27 cellular contexts compared by ENCODE assay signal in genomic region chrX:102697506-102697905, GRCh38. TPM values are rescaled to one million over a fixed set of nuclear protein-coding genes. Genes with fewer than 3 reads are reported as not detected.
DNase-seq lines count a peak whose midpoint lies in the region; ATAC-seq, FAIRE-seq and TF ChIP-seq lines count a peak whose summit lies in the region.
"Had no signal": no experiment of that assay in that cellular context is flagged by ENCODE, and none has a peak within 500 bp of the region (broad histone marks: within the 10 kb centered on the region; RNA-seq: fewer than 3 reads in every experiment).

No MANE protein-coding gene starts in this region.

- no peak overlapping the region for H3K27ac ChIP-seq in pancreas
- H3K27ac ChIP-seq in colonic mucosa, result no peak overlapping the region
- H3K27ac ChIP-seq: esophagus muscularis mucosa, heart left ventricle, KMS-11 had no signal

- H3K4me3 ChIP-seq in astrocyte of the spinal cord (ENCODE audit: low read depth, low read length), result no peak overlapping the region
- no peak overlapping the region for H3K4me3 ChIP-seq in fibroblast of mammary gland (ENCODE audit: control insufficient read depth, low read depth, low read length)
- no peak overlapping the region for H3K4me3 ChIP-seq in pancreas
- H3K4me3 ChIP-seq in colonic mucosa, result no peak overlapping the region
- H3K4me3 ChIP-seq: esophagus muscularis mucosa, heart left ventricle had no signal

- no peaks in the 10 kb centered on the region for H3K4me1 ChIP-seq in pancreas
- no peaks in the 10 kb centered on the region for H3K4me1 ChIP-seq in colonic mucosa
- H3K4me1 ChIP-seq: esophagus muscularis mucosa, heart left ventricle had no signal

- in situ Hi-C loops in astrocyte of the spinal cord (cut with HindIII; ENCODE audit: low sequenced_read_pairs), result no loop called here

- DNase-seq in NCI-H2171 treated with DMSO at 0.1 percent for 48 hours (lab: John Stamatoyannopoulos, UW), result peak; percentile 12
- no peak for DNase-seq in NCI-H2171 (lab: John Stamatoyannopoulos, UW)
- peak; percentile 35 for DNase-seq in astrocyte of the spinal cord (ENCODE audit: low read depth, low spot score)
- peak; percentile 60 for DNase-seq in fibroblast of mammary gland (ENCODE audit: low read depth)
- no peak for DNase-seq in pancreas
- DNase-seq in colonic mucosa, result no peak
- DNase-seq: 8988T; activated CD4-positive, alpha-beta memory T cell treated with anti-CD3 and anti-CD28 coated beads, Interleukin-2, amount 10 ng/mL, durations not matched to agents 7 days and 5 days; activated CD4-positive, CD25-positive, alpha-beta regulatory T cell; CD4-positive, alpha-beta T cell; DMS53; GF-D8; heart left ventricle; left cardiac atrium; mesenchymal stem cell; naive B cell; NCI-H187; NCI-H2227 treated with DMSO at 0.1 percent for 48 hours; nucleus accumbens; PC-3; T1000 had no signal

- ATAC-seq in pancreas (no peak), HG02798 (IDR thresholded peaks at IDR 0.05; ENCODE audit: poor library complexity, unreplicated experiment) (no peak), GM19452 (IDR thresholded peaks at IDR 0.05; ENCODE audit: unreplicated experiment) (no peak)
- ATAC-seq: heart left ventricle, left cardiac atrium, PC-3, Right ventricle myocardium inferior had no signal

- H3K9me3 ChIP-seq in pancreas (no peaks in the 10 kb centered on the region), colonic mucosa (no peaks in the 10 kb centered on the region)
- H3K9me3 ChIP-seq: esophagus muscularis mucosa, heart left ventricle had no signal

- H3K27me3 ChIP-seq in pancreas, result no peaks in the 10 kb centered on the region
- H3K27me3 ChIP-seq in colonic mucosa, result no peaks in the 10 kb centered on the region

- TF ChIP-seq CTCF in astrocyte of the spinal cord (IDR thresholded peaks at IDR 0.05; ENCODE audit: low read depth, low read length) (no peak), fibroblast of mammary gland (conservative IDR thresholded peaks at IDR 0.05; ENCODE audit: control insufficient read depth, insufficient read depth, low read depth, low read length) (no peak), pancreas (IDR thresholded peaks at IDR 0.05) (no peak), colonic mucosa (IDR thresholded peaks at IDR 0.05) (no peak)

- peak; percentile 34 for FAIRE-seq in pancreas (lab: Jason Lieb, UNC)
- FAIRE-seq: HTR-8/SVneo had no signal

- no peaks in the 10 kb centered on the region for H3K36me3 ChIP-seq in pancreas
- no peaks in the 10 kb centered on the region for H3K36me3 ChIP-seq in colonic mucosa
- H3K36me3 ChIP-seq: esophagus muscularis mucosa, heart left ventricle had no signal

- no peak overlapping the region for H3K9ac ChIP-seq in colonic mucosa (ENCODE audit: low read depth in 2 of 2, low read length in 2 of 2)
- H3K9ac ChIP-seq: KMS-11 had no signal

- intact Hi-C loops in pancreas (cut with DNase I), result no loop called here
- intact Hi-C loops in colonic mucosa (cut with DNase I), result no loop called here

RNA-seq across cellular contexts. Expression of gene GPRASP2, which starts 14.7 kb away (rescaled TPM):
- total RNA-seq in pancreas (1 to 10 TPM; 4.9 to 8.3 (median 6.8) TPM), colonic mucosa (1 to 10 TPM; 2.2 to 4.6 TPM)
- polyA plus RNA-seq in pancreas, result 10 to 100 TPM in 1 of 2 donors, 1 to 10 TPM in 1; 4.2 to 13.3 TPM

RNA-seq across cellular contexts. Expression of gene GPRASP3, which starts 23.0 kb away (rescaled TPM):
- 1 to 10 TPM; 1.8 to 3.6 (median 2.8) TPM for total RNA-seq in pancreas
- 1 to 10 TPM in 1 of 2 donors, under 1 TPM in 1; 0.57 to 1.7 TPM for polyA plus RNA-seq in pancreas
- total RNA-seq in colonic mucosa, result 1 to 10 TPM; 3.7 to 4.0 TPM

RNA-seq across cellular contexts. Expression of gene GPRASP1, which starts 46.2 kb away (rescaled TPM):
- total RNA-seq in pancreas (1 to 10 TPM; 1.4 to 4.0 (median 3.1) TPM), colonic mucosa (1 to 10 TPM; 2.5 to 3.7 TPM)
- 10 to 100 TPM in 1 of 2 donors, 1 to 10 TPM in 1; 6.6 to 15.8 TPM for polyA plus RNA-seq in pancreas

Comparison
In these comparisons a context has a peak if more than half of its experiments do, and no peak if none do; other contexts are left out.
1. DNase-seq: peak in NCI-H2171 treated with DMSO at 0.1 percent for 48 hours (single experiment), astrocyte of the spinal cord (single experiment) and fibroblast of mammary gland (single experiment); none in NCI-H2171 (single experiment), pancreas (0 of 6) and colonic mucosa (single experiment).